1 cellular context compared by ENCODE assay signal in genomic region chr1:2134604-2135307, GRCh38.
TF ChIP-seq lines count a peak whose summit lies in the region.

No MANE protein-coding gene starts in this region.

TF ChIP-seq in HepG2, 621 proteins besides CTCF, POLR2A, EP300 and RAD21 (continued from another document and continues in another):
- TF ChIP-seq ZNF281 (CRISPR knock-in tag; IDR thresholded peaks at IDR 0.05; ENCODE audit: borderline replicate concordance) (peak; percentile 64; the same call in 1 of the 2 replicates), TP53 (CRISPR knock-in tag; conservative IDR thresholded peaks at IDR 0.05) (no peak), ZNF589 (CRISPR knock-in tag; conservative IDR thresholded peaks at IDR 0.05) (no peak), ZBTB38 (CRISPR knock-in tag; IDR thresholded peaks at IDR 0.05) (0 out of 2 replicates have a peak, but pooled peaks have one; percentile 11), GATA4 (IDR thresholded peaks at IDR 0.05; ENCODE audit: borderline replicate concordance, low read depth) (peak; percentile 58; the same call in 1 of the 2 replicates), MED13 (CRISPR knock-in tag; IDR thresholded peaks at IDR 0.05) (no peak), ZNF740 (CRISPR knock-in tag; IDR thresholded peaks at IDR 0.05) (no peak; the same call in 1 of the 2 replicates), PHB2 (IDR thresholded peaks at IDR 0.05; ENCODE audit: partially characterized antibody) (no peak), SP5 (CRISPR knock-in tag; IDR thresholded peaks at IDR 0.05; ENCODE audit: borderline replicate concordance, low read depth) (peak; percentile 31; the same call in 1 of the 2 replicates), HOXD1 (CRISPR knock-in tag; IDR thresholded peaks at IDR 0.05) (peak; percentile 28; the same call in 1 of the 2 replicates), GTF2F1 (IDR thresholded peaks at IDR 0.05; ENCODE audit: low read length) (no peak), PRDM4 (CRISPR knock-in tag; IDR thresholded peaks at IDR 0.05; ENCODE audit: borderline replicate concordance) (no peak), ELF3 (CRISPR knock-in tag; IDR thresholded peaks at IDR 0.05) (peak; percentile 96), CSRNP1 (CRISPR knock-in tag; IDR thresholded peaks at IDR 0.05) (peak; percentile 73), ZNF710 (CRISPR knock-in tag; IDR thresholded peaks at IDR 0.05; ENCODE audit: borderline replicate concordance) (peak; percentile 56; the same call in 1 of the 2 replicates), TBX2 (CRISPR knock-in tag; IDR thresholded peaks at IDR 0.05; ENCODE audit: borderline replicate concordance) (peak; percentile 61; the same call in 1 of the 2 replicates), ZNF574 (CRISPR knock-in tag; IDR thresholded peaks at IDR 0.05) (peak; percentile 66), HNRNPH1 (optimal IDR thresholded peaks at IDR 0.05; ENCODE audit: low read depth, low read length) (peak; percentile 42), GZF1 (CRISPR knock-in tag; IDR thresholded peaks at IDR 0.05) (no peak), AFF4 (CRISPR knock-in tag; IDR thresholded peaks at IDR 0.05) (no peak), HDAC1 (CRISPR knock-in tag; IDR thresholded peaks at IDR 0.05) (peak; percentile 39; the same call in 1 of the 2 replicates), TFE3 (CRISPR knock-in tag; IDR thresholded peaks at IDR 0.05) (peak; percentile 69; the same call in 1 of the 2 replicates), RFX3 (CRISPR knock-in tag; IDR thresholded peaks at IDR 0.05) (no peak), ZBTB39 (CRISPR knock-in tag; IDR thresholded peaks at IDR 0.05) (no peak), ZNF350 (CRISPR knock-in tag; IDR thresholded peaks at IDR 0.05; ENCODE audit: borderline replicate concordance, low read depth) (peak; percentile 43; the same call in 1 of the 2 replicates), ZNF614 (CRISPR knock-in tag; IDR thresholded peaks at IDR 0.05; ENCODE audit: borderline replicate concordance) (peak; percentile 68; the same call in 1 of the 2 replicates), RBAK (CRISPR knock-in tag; IDR thresholded peaks at IDR 0.05) (no peak), CHD2 (IDR thresholded peaks at IDR 0.05; ENCODE audit: low read depth, low read length) (no peak), MIER3 (CRISPR knock-in tag; IDR thresholded peaks at IDR 0.05; ENCODE audit: borderline replicate concordance) (peak; percentile 29; the same call in 1 of the 2 replicates), ZNF253 (CRISPR knock-in tag; IDR thresholded peaks at IDR 0.05; ENCODE audit: borderline replicate concordance) (0 out of 2 replicates have a peak, but pooled peaks have one; percentile 21), KAT8 (CRISPR knock-in tag; IDR thresholded peaks at IDR 0.05) (no peak; the same call in 1 of the 2 replicates)
